19 cellular contexts compared by ENCODE assay signal in genomic region chr2:30509716-30510115, GRCh38.
A peak's percentile ranks its signal among the peaks of the same experiment; 100 is the strongest.
DNase-seq lines count a peak whose midpoint lies in the region; ATAC-seq and TF ChIP-seq lines count a peak whose summit lies in the region.
"Had no signal": no experiment of that assay in that cellular context is flagged by ENCODE, and none has a peak within 500 bp of the region (broad histone marks: within the 10 kb centered on the region; RNA-seq: fewer than 3 reads in every experiment).

No MANE protein-coding gene starts in this region.

- H3K36me3 Mint-ChIP-seq in nephron progenitor cell (ENCODE audit: low read depth) = peaks cover 21% of the 10 kb centered on the region

- TF ChIP-seq CTCF in LNCaP clone FGC (IDR thresholded peaks at IDR 0.05; ENCODE audit: control insufficient read depth, extremely low read depth, insufficient read depth) (no peak), sigmoid colon (IDR thresholded peaks at IDR 0.05) (no peak), nephron progenitor cell (IDR thresholded peaks at IDR 0.05) (no peak)

- H3K9me3 ChIP-seq in sigmoid colon = no peaks in the 10 kb centered on the region

- intact Hi-C loops in sigmoid colon (cut with DNase I) = no loop called here

- 91 to 93% methylated on average over 5 of the region's 5 CpGs for WGBS in sigmoid colon, 2 donors

- no peak overlapping the region for H3K4me3 Mint-ChIP-seq in nephron progenitor cell

- peaks cover 23% of the 10 kb centered on the region for H3K9me3 Mint-ChIP-seq in nephron progenitor cell

- TF ChIP-seq EP300 in sigmoid colon (IDR thresholded peaks at IDR 0.05) = no peak

- ATAC-seq in left lobe of liver = peak; percentile 64
- ATAC-seq in GM18907 (IDR thresholded peaks at IDR 0.05; ENCODE audit: unreplicated experiment) = no peak
- ATAC-seq: Right ventricle myocardium inferior had no signal

- H3K27ac ChIP-seq in sigmoid colon = peak overlapping the region in 3 of 4 donors; percentile 64 to 76 (median 69)
- H3K27ac ChIP-seq: 22Rv1; BLaER1 treated with 17β-estradiol and CSF1 and Interleukin-3, amounts not matched to agents 10 nM and 100 nM had no signal

- no peak overlapping the region for H3K27ac Mint-ChIP-seq in nephron progenitor cell

- TF ChIP-seq POLR2A in sigmoid colon (IDR thresholded peaks at IDR 0.05) = no peak

- no peak overlapping the region for H3K4me3 ChIP-seq in LNCaP clone FGC (ENCODE audit: low read depth, low read length)
- H3K4me3 ChIP-seq in sigmoid colon = no peak overlapping the region
- H3K4me3 ChIP-seq: BLaER1 treated with 17β-estradiol and CSF1 and Interleukin-3, amounts not matched to agents 10 nM and 100 nM had no signal

- no peaks in the 10 kb centered on the region for H3K36me3 ChIP-seq in sigmoid colon

- peaks cover 46% of the 10 kb centered on the region for H3K4me1 Mint-ChIP-seq in nephron progenitor cell

- no peaks in the 10 kb centered on the region for H3K27me3 Mint-ChIP-seq in nephron progenitor cell (ENCODE audit: low read depth, poor library complexity)

- DNase-seq in DMS 273 (lab: John Stamatoyannopoulos, UW; ENCODE audit: unreplicated experiment) (peak; percentile 23), DMS 273 treated with DMSO at 0.1 percent for 48 hours (lab: John Stamatoyannopoulos, UW) (no peak), LNCaP clone FGC (ENCODE audit: low read depth) (peak; percentile 98), left lobe of liver (ENCODE audit: low spot score) (no peak), sigmoid colon (no peak), nephron progenitor cell (no peak), HuH-7.5 (ENCODE audit: low spot score) (no peak)
- DNase-seq: DMS153, EL, H7, NCI-H1048, NCI-H146, NCI-H2081 treated with DMSO at 0.1 percent for 48 hours, NCI-H226, NCI-H526 treated with DMSO at 0.1 percent for 48 hours had no signal

- H3K27me3 ChIP-seq in sigmoid colon = no peaks in the 10 kb centered on the region
- H3K27me3 ChIP-seq: BLaER1 treated with 17β-estradiol and CSF1 and Interleukin-3, amounts not matched to agents 10 nM and 100 nM had no signal

- peaks cover 0 to 44% (median 33%) of the 10 kb centered on the region in 4 donors for H3K4me1 ChIP-seq in sigmoid colon

Comparison
In these comparisons a context has a peak if more than half of its experiments do, and no peak if none do; other contexts are left out.
1. DNase-seq: peak in DMS 273 (single experiment) and LNCaP clone FGC (single experiment); none in DMS 273 treated with DMSO at 0.1 percent for 48 hours (single experiment), left lobe of liver (single experiment), sigmoid colon (single experiment), nephron progenitor cell (single experiment) and HuH-7.5 (single experiment).